Comparison of ENCODE assay signal across 1 cellular context in genomic region chr1:1439550-1440261, GRCh38.
TF ChIP-seq lines count a peak whose summit lies in the region.

No MANE protein-coding gene starts in this region.

TF ChIP-seq in K562, 482 proteins besides CTCF, POLR2A, EP300 and RAD21:
- TF ChIP-seq RBFOX2 (IDR thresholded peaks at IDR 0.05; ENCODE audit: low read depth, low read length) (0 out of 2 replicates have a peak, but pooled peaks have one; percentile 2), HDAC6 (IDR thresholded peaks at IDR 0.05; ENCODE audit: low read depth, low read length) (no peak), ZNF263 (CRISPR knock-in tag; IDR thresholded peaks at IDR 0.05; ENCODE audit: borderline replicate concordance) (peak; percentile 17; the same call in 1 of the 2 replicates), ARID1B (IDR thresholded peaks at IDR 0.05) (no peak), ZBTB33 (CRISPR knock-in tag; IDR thresholded peaks at IDR 0.05) (peak; percentile 28)
